ENCODE assay signal across 1 cellular context in genomic region chr16:12098429-12099310, GRCh38.
TF ChIP-seq lines count a peak whose summit lies in the region.

No MANE protein-coding gene starts in this region.

TF ChIP-seq in WTC11, 78 proteins besides CTCF, POLR2A, EP300 and RAD21 (continued from another document):
- TF ChIP-seq, protein P1, sequence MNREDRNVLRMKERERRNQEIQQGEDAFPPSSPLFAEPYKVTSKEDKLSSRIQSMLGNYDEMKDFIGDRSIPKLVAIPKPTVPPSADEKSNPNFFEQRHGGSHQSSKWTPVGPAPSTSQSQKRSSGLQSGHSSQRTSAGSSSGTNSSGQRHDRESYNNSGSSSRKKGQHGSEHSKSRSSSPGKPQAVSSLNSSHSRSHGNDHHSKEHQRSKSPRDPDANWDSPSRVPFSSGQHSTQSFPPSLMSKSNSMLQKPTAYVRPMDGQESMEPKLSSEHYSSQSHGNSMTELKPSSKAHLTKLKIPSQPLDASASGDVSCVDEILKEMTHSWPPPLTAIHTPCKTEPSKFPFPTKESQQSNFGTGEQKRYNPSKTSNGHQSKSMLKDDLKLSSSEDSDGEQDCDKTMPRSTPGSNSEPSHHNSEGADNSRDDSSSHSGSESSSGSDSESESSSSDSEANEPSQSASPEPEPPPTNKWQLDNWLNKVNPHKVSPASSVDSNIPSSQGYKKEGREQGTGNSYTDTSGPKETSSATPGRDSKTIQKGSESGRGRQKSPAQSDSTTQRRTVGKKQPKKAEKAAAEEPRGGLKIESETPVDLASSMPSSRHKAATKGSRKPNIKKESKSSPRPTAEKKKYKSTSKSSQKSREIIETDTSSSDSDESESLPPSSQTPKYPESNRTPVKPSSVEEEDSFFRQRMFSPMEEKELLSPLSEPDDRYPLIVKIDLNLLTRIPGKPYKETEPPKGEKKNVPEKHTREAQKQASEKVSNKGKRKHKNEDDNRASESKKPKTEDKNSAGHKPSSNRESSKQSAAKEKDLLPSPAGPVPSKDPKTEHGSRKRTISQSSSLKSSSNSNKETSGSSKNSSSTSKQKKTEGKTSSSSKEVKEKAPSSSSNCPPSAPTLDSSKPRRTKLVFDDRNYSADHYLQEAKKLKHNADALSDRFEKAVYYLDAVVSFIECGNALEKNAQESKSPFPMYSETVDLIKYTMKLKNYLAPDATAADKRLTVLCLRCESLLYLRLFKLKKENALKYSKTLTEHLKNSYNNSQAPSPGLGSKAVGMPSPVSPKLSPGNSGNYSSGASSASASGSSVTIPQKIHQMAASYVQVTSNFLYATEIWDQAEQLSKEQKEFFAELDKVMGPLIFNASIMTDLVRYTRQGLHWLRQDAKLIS (CRISPR knock-in tag; IDR thresholded peaks at IDR 0.05; ENCODE audit: borderline replicate concordance), result no peak
